21 cellular contexts compared by ENCODE assay signal in the genomic region with DNA sequence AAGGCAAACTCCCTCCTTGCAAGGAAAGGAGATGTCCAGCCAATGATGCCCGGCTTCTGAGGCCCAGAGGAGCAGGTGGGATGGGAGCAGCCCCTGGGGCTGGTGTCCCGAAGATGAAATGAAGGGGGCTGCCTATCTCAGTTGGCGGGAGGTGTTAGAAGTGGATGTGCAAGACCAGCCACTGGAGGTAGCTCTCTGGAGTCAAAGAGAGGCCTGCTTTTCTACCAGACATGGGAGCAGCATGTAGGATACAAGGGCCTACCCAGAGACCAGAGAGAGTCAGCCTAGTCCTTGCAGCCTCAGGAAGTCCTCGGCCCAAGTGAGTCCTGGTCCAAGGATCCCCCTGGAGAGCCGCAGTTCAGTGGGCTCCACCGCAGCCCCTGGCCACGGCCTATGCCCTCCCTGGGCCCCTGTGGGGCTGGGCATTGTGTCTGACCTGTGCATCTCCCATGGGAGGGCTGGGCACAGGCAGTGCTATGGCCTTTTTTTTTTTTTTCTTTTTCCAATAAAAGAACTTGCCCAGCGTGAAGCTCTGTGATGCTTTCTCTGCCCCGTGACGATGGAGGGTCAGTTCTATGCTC. TPM values are rescaled to one million over a fixed set of nuclear protein-coding genes. Genes with fewer than 3 reads are reported as not detected.
A peak's percentile ranks its signal among the peaks of the same experiment; 100 is the strongest.
DNase-seq lines count a peak whose midpoint lies in the region; ATAC-seq lines count a peak whose summit lies in the region.
"Had no signal": no experiment of that assay in that cellular context is flagged by ENCODE, and none has a peak within 500 bp of the region (broad histone marks: within the 10 kb centered on the region; RNA-seq: fewer than 3 reads in every experiment).

No MANE protein-coding gene starts in this region.

- no peak overlapping the region for H2AK5ac ChIP-seq in neuronal stem cell (ENCODE audit: low read depth, low read length)

- H3K79me1 ChIP-seq in neuronal stem cell (ENCODE audit: low read depth, low read length): peaks cover 3% of the 10 kb centered on the region

- no peak overlapping the region for H3K23ac ChIP-seq in neuronal stem cell (ENCODE audit: low read depth, low read length, poor library complexity)

- H2BK15ac ChIP-seq in neuronal stem cell (ENCODE audit: low read length): peak overlapping the region; percentile 30

- no peak overlapping the region for H2BK120ac ChIP-seq in neuronal stem cell (ENCODE audit: low read depth, low read length)

- H3K27me3 ChIP-seq in CD8-positive, alpha-beta memory T cell (ENCODE audit: insufficient read depth, low read length, poor library complexity, severe bottlenecking): no peaks in the 10 kb centered on the region
- H3K27me3 ChIP-seq in neuronal stem cell (ENCODE audit: control insufficient read depth in 3 of 3, insufficient read depth in 3 of 3, low read depth in 1 of 3, low read length in 3 of 3): peaks cover 0 to 58% (median 0%) of the 10 kb centered on the region in 3 experiments

- no peaks in the 10 kb centered on the region for H3K9me3 ChIP-seq in CD8-positive, alpha-beta memory T cell (ENCODE audit: low read length)
- H3K9me3 ChIP-seq in neuronal stem cell (replicated peaks in 1 of 2; ENCODE audit: control insufficient read depth in 2 of 2, insufficient read depth in 1 of 2, low read depth in 1 of 2, low read length in 2 of 2): no peaks in the 10 kb centered on the region
- H3K9me3 ChIP-seq: Caco-2, SJSA1 had no signal

- no peak for DNase-seq in CD8-positive, alpha-beta memory T cell
- DNase-seq in activated CD8-positive, alpha-beta T cell treated with anti-CD3 and anti-CD28 coated beads, Interleukin-2, amount 10 ng/mL, durations not matched to agents 7 days and 5 days: no peak
- DNase-seq in neuronal stem cell (ENCODE audit: low spot score): no peak
- DNase-seq in NCI-H2196 treated with DMSO at 0.1 percent for 48 hours (lab: John Stamatoyannopoulos, UW; ENCODE audit: unreplicated experiment): no peak
- no peak for DNase-seq in SIG-M5 treated with dmso at 0.1 percent for 504 hours (lab: John Stamatoyannopoulos, UW; ENCODE audit: unreplicated experiment)
- no peak for DNase-seq in COR-L47 (lab: John Stamatoyannopoulos, UW)
- DNase-seq: Caco-2; HCEC 1CT; NCI-H1092; NCI-H1436; NCI-H187; NCI-H2081 treated with DMSO at 0.1 percent for 48 hours; NCI-H2171; NCI-H524; NCI-H82; NK-92 treated with Interleukin-12 subunit alpha and Interleukin-12 subunit beta, amount 100 ng/mL, for 24 hours; PC-3 had no signal

- peaks cover 5 to 12% (median 8%) of the 10 kb centered on the region in 3 donors for H3K36me3 Mint-ChIP-seq in CD8-positive, alpha-beta memory T cell
- peaks cover 4% of the 10 kb centered on the region for H3K36me3 Mint-ChIP-seq in activated CD8-positive, alpha-beta T cell treated with anti-CD3 and anti-CD28 coated beads, Interleukin-2, amount 10 ng/mL, durations not matched to agents 7 days and 5 days (ENCODE audit: low read depth)

- H3K14ac ChIP-seq in neuronal stem cell (ENCODE audit: low read length): peak overlapping the region; percentile 83

- no peak overlapping the region for H3K4ac ChIP-seq in neuronal stem cell (ENCODE audit: low read length)

- no peak overlapping the region for H2BK12ac ChIP-seq in neuronal stem cell (ENCODE audit: low read length)

- peak overlapping the region in 5 of 8 donors; percentile 42 to 90 (median 72) for H3K27ac Mint-ChIP-seq in CD8-positive, alpha-beta memory T cell
- peak overlapping the region; percentile 64 for H3K27ac Mint-ChIP-seq in activated CD8-positive, alpha-beta T cell treated with anti-CD3 and anti-CD28 coated beads, Interleukin-2, amount 10 ng/mL, durations not matched to agents 7 days and 5 days

- H3K9ac ChIP-seq in neuronal stem cell (ENCODE audit: low read depth, low read length, poor library complexity): no peak overlapping the region

- H4K91ac ChIP-seq in neuronal stem cell (ENCODE audit: low read depth, low read length, poor library complexity): no peak overlapping the region

- H3K18ac ChIP-seq in neuronal stem cell (ENCODE audit: low read length): peak overlapping the region; percentile 25

- CTCF ChIA-PET in CD8-positive, alpha-beta memory T cell (lab: Charles Lee): interaction anchor here (1.3 to 7.6 kb wide), 5 partner anchors 17 to 86 kb away, joined by 3 to 109 read pairs (median 26); partner anchors contain the start of gene GOLGA7B
- CTCF ChIA-PET in activated CD8-positive, alpha-beta T cell treated with anti-CD3 and anti-CD28 coated beads, Interleukin-2, amount 10 ng/mL, durations not matched to agents 7 days and 5 days (lab: Charles Lee): interaction anchor here (1.2 to 7.8 kb wide), 5 partner anchors 17 to 107 kb away, joined by 5 to 222 read pairs (median 38); partner anchors contain the start of gene GOLGA7B

- H3K4me1 Mint-ChIP-seq in CD8-positive, alpha-beta memory T cell: peaks cover 18 to 21% (median 19%) of the 10 kb centered on the region in 3 donors
- H3K4me1 Mint-ChIP-seq in activated CD8-positive, alpha-beta T cell treated with anti-CD3 and anti-CD28 coated beads, Interleukin-2, amount 10 ng/mL, durations not matched to agents 7 days and 5 days (ENCODE audit: low read depth): peaks cover 26% of the 10 kb centered on the region

- no peak overlapping the region for H4K8ac ChIP-seq in neuronal stem cell (ENCODE audit: low read depth, low read length)

- POLR2A ChIA-PET in CD8-positive, alpha-beta memory T cell (lab: Charles Lee): no interaction called here
- POLR2A ChIA-PET in activated CD8-positive, alpha-beta T cell treated with anti-CD3 and anti-CD28 coated beads, Interleukin-2, amount 10 ng/mL, durations not matched to agents 7 days and 5 days (lab: Charles Lee): interaction anchor here (0.6 to 1.9 kb wide), 2 partner anchors 9 to 103 kb away, joined by 3 to 5 read pairs; no protein-coding TSS in a partner anchor

- no peaks in the 10 kb centered on the region for H3K36me3 ChIP-seq in CD8-positive, alpha-beta memory T cell (ENCODE audit: insufficient read depth, low read length)
- H3K36me3 ChIP-seq in neuronal stem cell (replicated peaks in 1 of 2; ENCODE audit: control insufficient read depth in 2 of 2, insufficient read depth in 2 of 2, low read length in 2 of 2): peaks cover 0 to 2% of the 10 kb centered on the region in 2 donors
- H3K36me3 ChIP-seq: SJSA1 had no signal

- no peak overlapping the region for H3K4me3 Mint-ChIP-seq in CD8-positive, alpha-beta memory T cell
- no peak overlapping the region for H3K4me3 Mint-ChIP-seq in activated CD8-positive, alpha-beta T cell treated with anti-CD3 and anti-CD28 coated beads, Interleukin-2, amount 10 ng/mL, durations not matched to agents 7 days and 5 days

- H3K4me2 ChIP-seq in neuronal stem cell (ENCODE audit: insufficient read depth, low read length, poor library complexity, severe bottlenecking): no peak overlapping the region

- peaks cover 2 to 4% of the 10 kb centered on the region in 2 donors for H3K27me3 Mint-ChIP-seq in CD8-positive, alpha-beta memory T cell
- peaks cover 6% of the 10 kb centered on the region for H3K27me3 Mint-ChIP-seq in activated CD8-positive, alpha-beta T cell treated with anti-CD3 and anti-CD28 coated beads, Interleukin-2, amount 10 ng/mL, durations not matched to agents 7 days and 5 days (ENCODE audit: low read depth)

- H3K27ac ChIP-seq in CD8-positive, alpha-beta memory T cell (ENCODE audit: low read depth, low read length): no peak overlapping the region
- H3K27ac ChIP-seq in neuronal stem cell (replicated peaks; ENCODE audit: low read length): no peak overlapping the region
- H3K27ac ChIP-seq: C4-2B, HL-60, SJSA1 had no signal

- no peak overlapping the region for H2BK5ac ChIP-seq in neuronal stem cell (ENCODE audit: low read length)

- no peak overlapping the region for H3K4me3 ChIP-seq in CD8-positive, alpha-beta memory T cell (ENCODE audit: low read length)
- no peak overlapping the region for H3K4me3 ChIP-seq in neuronal stem cell (ENCODE audit: low read length in 2 of 2)
- H3K4me3 ChIP-seq: SJSA1 had no signal

- ATAC-seq in activated CD8-positive, alpha-beta T cell treated with anti-CD3 and anti-CD28 coated beads, Interleukin-2, amount 10 ng/mL, durations not matched to agents 7 days and 5 days: no peak
- no peak for ATAC-seq in GM19328 (IDR thresholded peaks at IDR 0.05; ENCODE audit: unreplicated experiment)
- ATAC-seq: PC-3 had no signal

- WGBS in neuronal stem cell (ENCODE audit: extremely low coverage in 2 of 2, insufficient read length in 2 of 2, insufficient replicate concordance in 1 of 2), 2 donors: no CpG with 5 or more reads among the region's 10 CpGs

- no peaks in the 10 kb centered on the region for H3K9me3 Mint-ChIP-seq in CD8-positive, alpha-beta memory T cell
- H3K9me3 Mint-ChIP-seq in activated CD8-positive, alpha-beta T cell treated with anti-CD3 and anti-CD28 coated beads, Interleukin-2, amount 10 ng/mL, durations not matched to agents 7 days and 5 days (ENCODE audit: insufficient read depth): no peaks in the 10 kb centered on the region

- peaks cover 17% of the 10 kb centered on the region for H3K4me1 ChIP-seq in CD8-positive, alpha-beta memory T cell (ENCODE audit: insufficient read depth, low read length)
- H3K4me1 ChIP-seq in neuronal stem cell (ENCODE audit: control insufficient read depth in 2 of 2, insufficient read depth in 1 of 2, low read depth in 1 of 2, low read length in 2 of 2): peaks cover 0 to 3% of the 10 kb centered on the region in 2 donors

- no peak overlapping the region for H2AFZ ChIP-seq in neuronal stem cell (ENCODE audit: low read length)

RNA-seq across cellular contexts. Expression of gene GOLGA7B, which starts 17.7 kb away (rescaled TPM):
- total RNA-seq in CD8-positive, alpha-beta memory T cell: under 1 TPM; 0.29 to 0.44 TPM
- polyA plus RNA-seq in CD8-positive, alpha-beta memory T cell: 0.62 TPM
- 10 to 100 TPM; 10.4 to 11.0 TPM for total RNA-seq in activated CD8-positive, alpha-beta T cell treated with anti-CD3 and anti-CD28 coated beads, Interleukin-2, amount 10 ng/mL, durations not matched to agents 7 days and 5 days
- under 0.01 TPM for polyA plus RNA-seq in neuronal stem cell (2013, experiment 1 of 2)
- polyA plus RNA-seq in neuronal stem cell (2013, experiment 2 of 2): 0.01 TPM

Comparison
In these comparisons a context has a peak if more than half of its experiments do, and no peak if none do; other contexts are left out.
1. RNA of gene GOLGA7B, which starts 17.7 kb away (total RNA-seq): 10.4 to 11.0 TPM in activated CD8-positive, alpha-beta T cell treated with anti-CD3 and anti-CD28 coated beads, Interleukin-2, amount 10 ng/mL, durations not matched to agents 7 days and 5 days; 0.29 to 0.44 TPM in CD8-positive, alpha-beta memory T cell; every median in the first group is over 4 times any median in the second.